In the genomic region with DNA sequence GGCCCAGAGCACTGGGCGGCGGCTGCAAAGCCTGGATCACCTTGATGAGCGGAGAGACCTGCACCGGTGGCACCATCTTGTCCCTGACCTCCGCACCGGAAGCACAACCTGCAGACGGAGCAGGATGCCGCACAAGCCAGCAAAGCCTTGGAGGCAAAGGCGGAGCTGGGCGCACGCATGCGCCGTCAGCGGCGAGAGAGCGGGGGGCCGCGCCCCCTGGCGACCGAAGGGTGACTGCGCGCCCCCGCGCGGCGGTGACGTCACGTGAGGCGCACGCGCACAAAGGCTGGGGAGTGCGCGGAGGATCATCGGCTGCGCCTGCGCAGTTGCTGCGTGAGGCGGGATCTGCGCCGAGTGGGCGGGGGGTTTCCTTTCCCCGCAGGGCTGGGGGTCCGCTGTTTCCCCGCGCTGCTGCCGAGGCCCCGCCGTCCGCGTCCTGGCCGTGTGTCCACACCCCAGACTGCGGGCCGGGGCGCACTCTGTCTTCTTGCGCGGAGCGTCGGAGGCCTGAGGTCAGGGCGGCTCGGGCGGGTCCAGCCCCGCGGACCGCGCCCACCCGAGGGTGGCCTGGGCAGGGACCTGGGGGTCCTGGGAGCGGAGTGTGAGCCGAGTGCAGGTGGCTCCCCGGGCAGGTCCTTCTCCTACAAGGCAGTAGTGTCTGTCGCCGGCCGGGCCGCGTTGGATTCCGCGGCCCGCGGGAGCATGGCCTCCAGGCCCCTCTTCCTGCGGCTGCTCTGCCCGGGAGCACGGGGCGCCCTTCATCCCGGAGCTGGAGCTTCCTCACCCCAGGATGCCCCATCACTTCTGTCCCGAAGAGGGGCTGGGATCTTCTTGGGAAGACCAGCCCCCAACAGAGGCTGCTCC, we compare ENCODE assay signal across 1 cellular context.
A peak's percentile ranks its signal among the peaks of the same experiment; 100 is the strongest.
TF ChIP-seq lines count a peak whose summit lies in the region.

Gene ATP5ME (minus strand): TSS at position 105 of the 864 bp plus-strand sequence. CDS start 29 bp downstream, at position 76.
Gene MYL5 (plus strand): TSS at position 371 of the 864 bp plus-strand sequence. CDS start 3,485 bp downstream, outside the sequence.

TF ChIP-seq in GM12878, 131 proteins besides CTCF, POLR2A, EP300 and RAD21 (continued from another document and continues in another):
- TF ChIP-seq ZNF207 (IDR thresholded peaks at IDR 0.05; ENCODE audit: borderline replicate concordance) (peak; percentile 73; the same call in 1 of the 2 replicates), E4F1 (IDR thresholded peaks at IDR 0.05; ENCODE audit: borderline replicate concordance, partially characterized antibody) (no peak), SIX5 (IDR thresholded peaks at IDR 0.05; ENCODE audit: low read depth, low read length, severe bottlenecking) (peak; percentile 50), NR2C1 (IDR thresholded peaks at IDR 0.05) (peak; percentile 98), PKNOX1 (IDR thresholded peaks at IDR 0.05) (peak; percentile 11; the same call in 1 of the 2 replicates), SP1 (IDR thresholded peaks at IDR 0.05; ENCODE audit: low read depth, low read length) (peak; percentile 59), SIN3A (IDR thresholded peaks at IDR 0.05; ENCODE audit: low read depth, low read length) (no peak), USF1 (IDR thresholded peaks at IDR 0.05; ENCODE audit: borderline replicate concordance, extremely low read length, insufficient read depth, low read depth, low read length) (no peak), DPF2 (IDR thresholded peaks at IDR 0.05) (peak; percentile 89), BRCA1 (IDR thresholded peaks at IDR 0.05; ENCODE audit: low read depth, low read length) (0 out of 2 replicates have a peak, but pooled peaks have one; percentile 13), MTA3 (IDR thresholded peaks at IDR 0.05; ENCODE audit: borderline replicate concordance, low read length) (no peak), SUPT20H (IDR thresholded peaks at IDR 0.05; ENCODE audit: borderline replicate concordance, control insufficient read depth, low read depth, low read length) (no peak), HDAC2 (IDR thresholded peaks at IDR 0.05) (no peak), CREM (IDR thresholded peaks at IDR 0.05; ENCODE audit: low read depth) (peak; percentile 94), ETV6 (conservative IDR thresholded peaks at IDR 0.05 in 1 of 2, IDR thresholded peaks at IDR 0.05 in 1 of 2; ENCODE audit: borderline replicate concordance in 1 of 2, low read depth in 1 of 2) (no peak), NR2F1 (conservative IDR thresholded peaks at IDR 0.05) (peak; percentile 70; the same call in 1 of the 2 replicates), SMAD5 (IDR thresholded peaks at IDR 0.05; ENCODE audit: low read depth) (peak; percentile 72; the same call in 1 of the 2 replicates), PAX5 (IDR thresholded peaks at IDR 0.05; ENCODE audit: borderline replicate concordance, low read depth, low read length) (peak; percentile 71; the same call in 1 of the 2 replicates), TCF12 (IDR thresholded peaks at IDR 0.05; ENCODE audit: low read depth, low read length) (no peak), POLR2AphosphoS2 (IDR thresholded peaks at IDR 0.05; ENCODE audit: low read depth, low read length) (peak; percentile 66; the same call in 1 of the 2 replicates), MTA2 (IDR thresholded peaks at IDR 0.05; ENCODE audit: low read depth) (0 out of 2 replicates have a peak, but pooled peaks have one; percentile 10), SMAD1 (IDR thresholded peaks at IDR 0.05; ENCODE audit: low read depth, partially characterized antibody) (no peak), ZNF274 (IDR thresholded peaks at IDR 0.05; ENCODE audit: insufficient read depth, insufficient read length) (no peak), CREB1 (IDR thresholded peaks at IDR 0.05; ENCODE audit: low read depth) (no peak), MLLT1 (IDR thresholded peaks at IDR 0.05) (no peak), KLF5 (IDR thresholded peaks at IDR 0.05; ENCODE audit: partially characterized antibody) (peak; percentile 43), IKZF2 (IDR thresholded peaks at IDR 0.05) (no peak), BACH1 (IDR thresholded peaks at IDR 0.05; ENCODE audit: borderline replicate concordance) (peak; percentile 56; the same call in 1 of the 2 replicates), MXI1 (IDR thresholded peaks at IDR 0.05; ENCODE audit: low read depth, low read length) (peak; percentile 61; the same call in 1 of the 2 replicates), TCF7 (IDR thresholded peaks at IDR 0.05; ENCODE audit: borderline replicate concordance) (no peak), E2F8 (IDR thresholded peaks at IDR 0.05; ENCODE audit: low read depth, partially characterized antibody) (no peak)
- TF ChIP-seq, protein P1, sequence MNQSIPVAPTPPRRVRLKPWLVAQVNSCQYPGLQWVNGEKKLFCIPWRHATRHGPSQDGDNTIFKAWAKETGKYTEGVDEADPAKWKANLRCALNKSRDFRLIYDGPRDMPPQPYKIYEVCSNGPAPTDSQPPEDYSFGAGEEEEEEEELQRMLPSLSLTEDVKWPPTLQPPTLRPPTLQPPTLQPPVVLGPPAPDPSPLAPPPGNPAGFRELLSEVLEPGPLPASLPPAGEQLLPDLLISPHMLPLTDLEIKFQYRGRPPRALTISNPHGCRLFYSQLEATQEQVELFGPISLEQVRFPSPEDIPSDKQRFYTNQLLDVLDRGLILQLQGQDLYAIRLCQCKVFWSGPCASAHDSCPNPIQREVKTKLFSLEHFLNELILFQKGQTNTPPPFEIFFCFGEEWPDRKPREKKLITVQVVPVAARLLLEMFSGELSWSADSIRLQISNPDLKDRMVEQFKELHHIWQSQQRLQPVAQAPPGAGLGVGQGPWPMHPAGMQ (IDR thresholded peaks at IDR 0.05; ENCODE audit: borderline replicate concordance) = no peak
- TF ChIP-seq, protein P2, sequence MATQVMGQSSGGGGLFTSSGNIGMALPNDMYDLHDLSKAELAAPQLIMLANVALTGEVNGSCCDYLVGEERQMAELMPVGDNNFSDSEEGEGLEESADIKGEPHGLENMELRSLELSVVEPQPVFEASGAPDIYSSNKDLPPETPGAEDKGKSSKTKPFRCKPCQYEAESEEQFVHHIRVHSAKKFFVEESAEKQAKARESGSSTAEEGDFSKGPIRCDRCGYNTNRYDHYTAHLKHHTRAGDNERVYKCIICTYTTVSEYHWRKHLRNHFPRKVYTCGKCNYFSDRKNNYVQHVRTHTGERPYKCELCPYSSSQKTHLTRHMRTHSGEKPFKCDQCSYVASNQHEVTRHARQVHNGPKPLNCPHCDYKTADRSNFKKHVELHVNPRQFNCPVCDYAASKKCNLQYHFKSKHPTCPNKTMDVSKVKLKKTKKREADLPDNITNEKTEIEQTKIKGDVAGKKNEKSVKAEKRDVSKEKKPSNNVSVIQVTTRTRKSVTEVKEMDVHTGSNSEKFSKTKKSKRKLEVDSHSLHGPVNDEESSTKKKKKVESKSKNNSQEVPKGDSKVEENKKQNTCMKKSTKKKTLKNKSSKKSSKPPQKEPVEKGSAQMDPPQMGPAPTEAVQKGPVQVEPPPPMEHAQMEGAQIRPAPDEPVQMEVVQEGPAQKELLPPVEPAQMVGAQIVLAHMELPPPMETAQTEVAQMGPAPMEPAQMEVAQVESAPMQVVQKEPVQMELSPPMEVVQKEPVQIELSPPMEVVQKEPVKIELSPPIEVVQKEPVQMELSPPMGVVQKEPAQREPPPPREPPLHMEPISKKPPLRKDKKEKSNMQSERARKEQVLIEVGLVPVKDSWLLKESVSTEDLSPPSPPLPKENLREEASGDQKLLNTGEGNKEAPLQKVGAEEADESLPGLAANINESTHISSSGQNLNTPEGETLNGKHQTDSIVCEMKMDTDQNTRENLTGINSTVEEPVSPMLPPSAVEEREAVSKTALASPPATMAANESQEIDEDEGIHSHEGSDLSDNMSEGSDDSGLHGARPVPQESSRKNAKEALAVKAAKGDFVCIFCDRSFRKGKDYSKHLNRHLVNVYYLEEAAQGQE (IDR thresholded peaks at IDR 0.05; ENCODE audit: low read depth, low read length) = 0 out of 2 replicates have a peak, but pooled peaks have one; percentile 32
- TF ChIP-seq, protein P3, sequence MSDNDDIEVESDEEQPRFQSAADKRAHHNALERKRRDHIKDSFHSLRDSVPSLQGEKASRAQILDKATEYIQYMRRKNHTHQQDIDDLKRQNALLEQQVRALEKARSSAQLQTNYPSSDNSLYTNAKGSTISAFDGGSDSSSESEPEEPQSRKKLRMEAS (IDR thresholded peaks at IDR 0.05; ENCODE audit: low read depth, low read length) = peak; percentile 62
- TF ChIP-seq, protein P4, sequence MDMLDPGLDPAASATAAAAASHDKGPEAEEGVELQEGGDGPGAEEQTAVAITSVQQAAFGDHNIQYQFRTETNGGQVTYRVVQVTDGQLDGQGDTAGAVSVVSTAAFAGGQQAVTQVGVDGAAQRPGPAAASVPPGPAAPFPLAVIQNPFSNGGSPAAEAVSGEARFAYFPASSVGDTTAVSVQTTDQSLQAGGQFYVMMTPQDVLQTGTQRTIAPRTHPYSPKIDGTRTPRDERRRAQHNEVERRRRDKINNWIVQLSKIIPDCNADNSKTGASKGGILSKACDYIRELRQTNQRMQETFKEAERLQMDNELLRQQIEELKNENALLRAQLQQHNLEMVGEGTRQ (IDR thresholded peaks at IDR 0.05; ENCODE audit: borderline replicate concordance, low read depth, low read length) = peak; percentile 64
